In the genomic region with DNA sequence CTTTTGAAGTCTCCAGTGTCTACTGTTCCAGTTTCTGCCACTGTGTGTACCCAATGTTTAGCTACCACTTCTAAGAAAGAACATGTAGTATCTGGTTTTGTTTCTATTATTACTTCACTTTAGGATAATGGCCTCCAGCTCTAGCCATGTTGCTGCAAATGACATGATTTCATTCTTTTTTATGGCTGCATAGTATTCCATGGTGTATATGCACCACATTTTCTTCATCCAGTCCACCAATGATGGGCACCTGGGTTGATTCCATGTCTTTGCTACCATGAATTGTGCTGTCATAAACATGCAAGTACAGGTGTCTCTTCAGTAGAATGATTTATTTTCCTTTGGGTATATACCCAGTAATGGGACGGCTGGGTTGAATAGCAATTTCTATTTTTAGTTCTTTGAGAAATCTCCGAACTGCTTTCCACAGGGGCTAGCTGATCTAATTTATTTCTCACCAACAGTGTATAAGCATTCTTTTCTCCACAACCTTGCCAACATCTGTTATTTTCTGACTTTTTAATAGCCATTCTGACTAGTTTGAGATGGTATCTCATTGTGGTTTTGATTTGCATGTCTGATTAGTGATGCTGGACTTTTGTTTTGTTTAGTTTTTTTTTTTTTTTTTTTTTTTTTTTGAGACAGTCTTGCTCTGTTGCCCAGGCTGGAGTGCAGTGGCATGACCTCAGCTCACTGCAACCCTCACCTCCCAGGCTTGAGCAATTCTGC, we compare ENCODE assay signal across 3 cellular contexts.
A peak's percentile ranks its signal among the peaks of the same experiment; 100 is the strongest.
TF ChIP-seq lines count a peak whose summit lies in the region.

No MANE protein-coding gene starts in this region.

TF ChIP-seq in SK-N-SH, 30 proteins besides CTCF, POLR2A, EP300 and RAD21:
- TF ChIP-seq, protein P1, sequence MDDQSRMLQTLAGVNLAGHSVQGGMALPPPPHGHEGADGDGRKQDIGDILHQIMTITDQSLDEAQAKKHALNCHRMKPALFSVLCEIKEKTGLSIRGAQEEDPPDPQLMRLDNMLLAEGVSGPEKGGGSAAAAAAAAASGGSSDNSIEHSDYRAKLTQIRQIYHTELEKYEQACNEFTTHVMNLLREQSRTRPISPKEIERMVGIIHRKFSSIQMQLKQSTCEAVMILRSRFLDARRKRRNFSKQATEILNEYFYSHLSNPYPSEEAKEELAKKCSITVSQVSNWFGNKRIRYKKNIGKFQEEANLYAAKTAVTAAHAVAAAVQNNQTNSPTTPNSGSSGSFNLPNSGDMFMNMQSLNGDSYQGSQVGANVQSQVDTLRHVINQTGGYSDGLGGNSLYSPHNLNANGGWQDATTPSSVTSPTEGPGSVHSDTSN (IDR thresholded peaks at IDR 0.05): peak; percentile 36
- no peak for TF ChIP-seq GABPA (IDR thresholded peaks at IDR 0.05; ENCODE audit: low read depth)

TF ChIP-seq in SK-N-SH treated with all-trans-retinoic acid at 6 μM for 48 hours, 23 proteins besides CTCF, POLR2A, EP300 and RAD21:
- TF ChIP-seq ISL1 (CRISPR knock-in tag; IDR thresholded peaks at IDR 0.05) (no peak), TOX (CRISPR knock-in tag; IDR thresholded peaks at IDR 0.05; ENCODE audit: borderline replicate concordance) (no peak), ARNTL (CRISPR knock-in tag; IDR thresholded peaks at IDR 0.05; ENCODE audit: borderline replicate concordance, low read depth) (no peak), OSR1 (CRISPR knock-in tag; IDR thresholded peaks at IDR 0.05) (no peak), RARB (CRISPR knock-in tag; IDR thresholded peaks at IDR 0.05) (no peak), BACH2 (CRISPR knock-in tag; IDR thresholded peaks at IDR 0.05; ENCODE audit: borderline replicate concordance) (no peak), ZC3H10 (CRISPR knock-in tag; IDR thresholded peaks at IDR 0.05) (no peak), PPARA (CRISPR knock-in tag; IDR thresholded peaks at IDR 0.05; ENCODE audit: borderline replicate concordance) (no peak), ESRRG (CRISPR knock-in tag; IDR thresholded peaks at IDR 0.05) (no peak), CSDC2 (CRISPR knock-in tag; IDR thresholded peaks at IDR 0.05) (no peak), ZNF70 (CRISPR knock-in tag; IDR thresholded peaks at IDR 0.05) (no peak), TCF4 (CRISPR knock-in tag; IDR thresholded peaks at IDR 0.05; ENCODE audit: borderline replicate concordance) (no peak)
- TF ChIP-seq, protein P2, sequence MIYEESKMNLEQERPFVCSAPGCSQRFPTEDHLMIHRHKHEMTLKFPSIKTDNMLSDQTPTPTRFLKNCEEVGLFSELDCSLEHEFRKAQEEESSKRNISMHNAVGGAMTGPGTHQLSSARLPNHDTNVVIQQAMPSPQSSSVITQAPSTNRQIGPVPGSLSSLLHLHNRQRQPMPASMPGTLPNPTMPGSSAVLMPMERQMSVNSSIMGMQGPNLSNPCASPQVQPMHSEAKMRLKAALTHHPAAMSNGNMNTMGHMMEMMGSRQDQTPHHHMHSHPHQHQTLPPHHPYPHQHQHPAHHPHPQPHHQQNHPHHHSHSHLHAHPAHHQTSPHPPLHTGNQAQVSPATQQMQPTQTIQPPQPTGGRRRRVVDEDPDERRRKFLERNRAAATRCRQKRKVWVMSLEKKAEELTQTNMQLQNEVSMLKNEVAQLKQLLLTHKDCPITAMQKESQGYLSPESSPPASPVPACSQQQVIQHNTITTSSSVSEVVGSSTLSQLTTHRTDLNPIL (CRISPR knock-in tag; IDR thresholded peaks at IDR 0.05; ENCODE audit: low read depth): no peak
- TF ChIP-seq, protein P3, sequence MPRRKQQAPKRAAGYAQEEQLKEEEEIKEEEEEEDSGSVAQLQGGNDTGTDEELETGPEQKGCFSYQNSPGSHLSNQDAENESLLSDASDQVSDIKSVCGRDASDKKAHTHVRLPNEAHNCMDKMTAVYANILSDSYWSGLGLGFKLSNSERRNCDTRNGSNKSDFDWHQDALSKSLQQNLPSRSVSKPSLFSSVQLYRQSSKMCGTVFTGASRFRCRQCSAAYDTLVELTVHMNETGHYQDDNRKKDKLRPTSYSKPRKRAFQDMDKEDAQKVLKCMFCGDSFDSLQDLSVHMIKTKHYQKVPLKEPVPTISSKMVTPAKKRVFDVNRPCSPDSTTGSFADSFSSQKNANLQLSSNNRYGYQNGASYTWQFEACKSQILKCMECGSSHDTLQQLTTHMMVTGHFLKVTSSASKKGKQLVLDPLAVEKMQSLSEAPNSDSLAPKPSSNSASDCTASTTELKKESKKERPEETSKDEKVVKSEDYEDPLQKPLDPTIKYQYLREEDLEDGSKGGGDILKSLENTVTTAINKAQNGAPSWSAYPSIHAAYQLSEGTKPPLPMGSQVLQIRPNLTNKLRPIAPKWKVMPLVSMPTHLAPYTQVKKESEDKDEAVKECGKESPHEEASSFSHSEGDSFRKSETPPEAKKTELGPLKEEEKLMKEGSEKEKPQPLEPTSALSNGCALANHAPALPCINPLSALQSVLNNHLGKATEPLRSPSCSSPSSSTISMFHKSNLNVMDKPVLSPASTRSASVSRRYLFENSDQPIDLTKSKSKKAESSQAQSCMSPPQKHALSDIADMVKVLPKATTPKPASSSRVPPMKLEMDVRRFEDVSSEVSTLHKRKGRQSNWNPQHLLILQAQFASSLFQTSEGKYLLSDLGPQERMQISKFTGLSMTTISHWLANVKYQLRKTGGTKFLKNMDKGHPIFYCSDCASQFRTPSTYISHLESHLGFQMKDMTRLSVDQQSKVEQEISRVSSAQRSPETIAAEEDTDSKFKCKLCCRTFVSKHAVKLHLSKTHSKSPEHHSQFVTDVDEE (CRISPR knock-in tag; IDR thresholded peaks at IDR 0.05): no peak
- TF ChIP-seq, protein P4, sequence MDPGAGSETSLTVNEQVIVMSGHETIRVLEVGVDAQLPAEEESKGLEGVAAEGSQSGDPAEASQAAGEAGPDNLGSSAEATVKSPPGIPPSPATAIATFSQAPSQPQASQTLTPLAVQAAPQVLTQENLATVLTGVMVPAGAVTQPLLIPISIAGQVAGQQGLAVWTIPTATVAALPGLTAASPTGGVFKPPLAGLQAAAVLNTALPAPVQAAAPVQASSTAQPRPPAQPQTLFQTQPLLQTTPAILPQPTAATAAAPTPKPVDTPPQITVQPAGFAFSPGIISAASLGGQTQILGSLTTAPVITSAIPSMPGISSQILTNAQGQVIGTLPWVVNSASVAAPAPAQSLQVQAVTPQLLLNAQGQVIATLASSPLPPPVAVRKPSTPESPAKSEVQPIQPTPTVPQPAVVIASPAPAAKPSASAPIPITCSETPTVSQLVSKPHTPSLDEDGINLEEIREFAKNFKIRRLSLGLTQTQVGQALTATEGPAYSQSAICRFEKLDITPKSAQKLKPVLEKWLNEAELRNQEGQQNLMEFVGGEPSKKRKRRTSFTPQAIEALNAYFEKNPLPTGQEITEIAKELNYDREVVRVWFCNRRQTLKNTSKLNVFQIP (CRISPR knock-in tag; IDR thresholded peaks at IDR 0.05; ENCODE audit: borderline replicate concordance, low read depth): no peak

TF ChIP-seq in WTC11, 78 proteins besides CTCF, POLR2A, EP300 and RAD21:
- TF ChIP-seq ATF1 (CRISPR knock-in tag; IDR thresholded peaks at IDR 0.05): no peak
- TF ChIP-seq GRHL2 (CRISPR knock-in tag; IDR thresholded peaks at IDR 0.05; ENCODE audit: insufficient replicate concordance, severe bottlenecking): no peak
- peak; percentile 45; the same call in 1 of the 2 replicates for TF ChIP-seq GTF2I (CRISPR knock-in tag; conservative IDR thresholded peaks at IDR 0.05)
- TF ChIP-seq KAT7 (CRISPR knock-in tag; IDR thresholded peaks at IDR 0.05; ENCODE audit: borderline replicate concordance): no peak
